Comparison of ENCODE assay signal across 19 cellular contexts in genomic region chr20:38862226-38862625, GRCh38. TPM values are rescaled to one million over a fixed set of nuclear protein-coding genes. Genes with fewer than 3 reads are reported as not detected.
DNase-seq lines count a peak whose midpoint lies in the region; ATAC-seq lines count a peak whose summit lies in the region.
"Had no signal": no experiment of that assay in that cellular context is flagged by ENCODE, and none has a peak within 500 bp of the region (broad histone marks: within the 10 kb centered on the region; RNA-seq: fewer than 3 reads in every experiment).

No MANE protein-coding gene starts in this region.

- no peaks in the 10 kb centered on the region for H3K9me3 Mint-ChIP-seq in activated naive CD4-positive, alpha-beta T cell treated with anti-CD3 and anti-CD28 coated beads, Interleukin-2, amount 50 U/mL, for 24 hours
- no peaks in the 10 kb centered on the region for H3K9me3 Mint-ChIP-seq in T-cell
- no peaks in the 10 kb centered on the region for H3K9me3 Mint-ChIP-seq in dendritic cell treated with granulocyte-macrophage colony-stimulating factor and Interleukin-4, amounts not matched to agents 40 ng/mL and 50 ng/mL, for 4 days
- no peaks in the 10 kb centered on the region for H3K9me3 Mint-ChIP-seq in stimulated activated naive CD8-positive, alpha-beta T cell treated with anti-CD3 and anti-CD28 coated beads, Interleukin-15, amount 100 ng/mL, for 72 hours

- POLR2A ChIA-PET in T-cell (lab: Charles Lee): interaction anchor here in 1 of 2 donors (0.6 kb wide), 2 partner anchors 20 to 655 kb away, joined by 3 to 5 read pairs; no protein-coding TSS in a partner anchor

- H3K4me3 Mint-ChIP-seq in activated naive CD4-positive, alpha-beta T cell treated with anti-CD3 and anti-CD28 coated beads, Interleukin-2, amount 50 U/mL, for 24 hours: peak overlapping the region; percentile 27
- H3K4me3 Mint-ChIP-seq in T-cell: peak overlapping the region in 1 of 3 donors; percentile 30
- H3K4me3 Mint-ChIP-seq in dendritic cell treated with granulocyte-macrophage colony-stimulating factor and Interleukin-4, amounts not matched to agents 40 ng/mL and 50 ng/mL, for 4 days: no peak overlapping the region
- peak overlapping the region; percentile 52 to 53 for H3K4me3 Mint-ChIP-seq in stimulated activated naive CD8-positive, alpha-beta T cell treated with anti-CD3 and anti-CD28 coated beads, Interleukin-15, amount 100 ng/mL, for 72 hours

- no peak for ATAC-seq in T-cell (replicated peaks in 1 of 4)
- no peak for ATAC-seq in stimulated activated naive CD8-positive, alpha-beta T cell treated with anti-CD3 and anti-CD28 coated beads, Interleukin-15, amount 100 ng/mL, for 72 hours
- ATAC-seq in HG02885 (IDR thresholded peaks at IDR 0.05; ENCODE audit: poor library complexity, unreplicated experiment): no peak
- no peak for ATAC-seq in HG02678 (IDR thresholded peaks at IDR 0.05; ENCODE audit: unreplicated experiment)
- ATAC-seq: left cardiac atrium had no signal

- intact Hi-C loops in dendritic cell treated with granulocyte-macrophage colony-stimulating factor and Interleukin-4, amounts not matched to agents 40 ng/mL and 50 ng/mL, for 4 days (cut with micrococcal nuclease): no loop called here

- H3K4me1 Mint-ChIP-seq in activated naive CD4-positive, alpha-beta T cell treated with anti-CD3 and anti-CD28 coated beads, Interleukin-2, amount 50 U/mL, for 24 hours: peaks cover 53% of the 10 kb centered on the region
- peaks cover 65 to 79% (median 71%) of the 10 kb centered on the region in 3 donors for H3K4me1 Mint-ChIP-seq in T-cell
- H3K4me1 Mint-ChIP-seq in dendritic cell treated with granulocyte-macrophage colony-stimulating factor and Interleukin-4, amounts not matched to agents 40 ng/mL and 50 ng/mL, for 4 days (ENCODE audit: low read depth): peaks cover 64% of the 10 kb centered on the region
- H3K4me1 Mint-ChIP-seq in stimulated activated naive CD8-positive, alpha-beta T cell treated with anti-CD3 and anti-CD28 coated beads, Interleukin-15, amount 100 ng/mL, for 72 hours: peaks cover 65% of the 10 kb centered on the region

- no peaks in the 10 kb centered on the region for H3K27me3 Mint-ChIP-seq in activated naive CD4-positive, alpha-beta T cell treated with anti-CD3 and anti-CD28 coated beads, Interleukin-2, amount 50 U/mL, for 24 hours
- H3K27me3 Mint-ChIP-seq in T-cell: no peaks in the 10 kb centered on the region
- H3K27me3 Mint-ChIP-seq in dendritic cell treated with granulocyte-macrophage colony-stimulating factor and Interleukin-4, amounts not matched to agents 40 ng/mL and 50 ng/mL, for 4 days: peaks cover 2% of the 10 kb centered on the region
- H3K27me3 Mint-ChIP-seq in stimulated activated naive CD8-positive, alpha-beta T cell treated with anti-CD3 and anti-CD28 coated beads, Interleukin-15, amount 100 ng/mL, for 72 hours: no peaks in the 10 kb centered on the region

- H3K36me3 Mint-ChIP-seq in activated naive CD4-positive, alpha-beta T cell treated with anti-CD3 and anti-CD28 coated beads, Interleukin-2, amount 50 U/mL, for 24 hours: peaks cover 3% of the 10 kb centered on the region
- H3K36me3 Mint-ChIP-seq in T-cell: peaks cover 12% of the 10 kb centered on the region
- no peaks in the 10 kb centered on the region for H3K36me3 Mint-ChIP-seq in dendritic cell treated with granulocyte-macrophage colony-stimulating factor and Interleukin-4, amounts not matched to agents 40 ng/mL and 50 ng/mL, for 4 days (ENCODE audit: low read depth)

- CTCF ChIA-PET in T-cell (lab: Charles Lee): interaction anchor here in 1 of 2 donors (1.5 kb wide), 1 partner anchor 22 kb away, joined by 4 read pairs; no protein-coding TSS in a partner anchor

- peak overlapping the region; percentile 93 for H3K27ac Mint-ChIP-seq in activated naive CD4-positive, alpha-beta T cell treated with anti-CD3 and anti-CD28 coated beads, Interleukin-2, amount 50 U/mL, for 24 hours
- peak overlapping the region; percentile 88 to 89 for H3K27ac Mint-ChIP-seq in T-cell
- H3K27ac Mint-ChIP-seq in dendritic cell treated with granulocyte-macrophage colony-stimulating factor and Interleukin-4, amounts not matched to agents 40 ng/mL and 50 ng/mL, for 4 days: peak overlapping the region; percentile 40
- H3K27ac Mint-ChIP-seq in stimulated activated naive CD8-positive, alpha-beta T cell treated with anti-CD3 and anti-CD28 coated beads, Interleukin-15, amount 100 ng/mL, for 72 hours: peak overlapping the region; percentile 86 to 96

- DNase-seq in activated naive CD4-positive, alpha-beta T cell (lab: John Stamatoyannopoulos, UW): no peak
- DNase-seq in T-cell (no peak), RKO (ENCODE audit: low spot score) (no peak)
- DNase-seq in stimulated activated naive CD8-positive, alpha-beta T cell treated with anti-CD3 and anti-CD28 coated beads, Interleukin-15, amount 100 ng/mL, for 72 hours: no peak
- DNase-seq: caudate nucleus; hypothalamus; left cardiac atrium; MM.1S; NCI-H1930; NCI-H446; occipital lobe; sigmoid colon; SJCRH30; stimulated activated CD4-positive, alpha-beta T cell treated with anti-CD3 and anti-CD28 coated beads, Interleukin-2, amount 100 ng/mL, for 48 hours; thyroid gland had no signal

RNA-seq across cellular contexts. Expression of gene PPP1R16B, which starts 56.7 kb away (rescaled TPM):
- 10 to 100 TPM; 32.0 to 58.5 (median 50.2) TPM for total RNA-seq in T-cell

Comparison
In these comparisons a context has a peak if more than half of its experiments do, and no peak if none do; other contexts are left out.
1. H3K27ac Mint-ChIP-seq: peak in every context shown above with its lines; median percentile 93 in activated naive CD4-positive, alpha-beta T cell treated with anti-CD3 and anti-CD28 coated beads, Interleukin-2, amount 50 U/mL, for 24 hours; 91 in stimulated activated naive CD8-positive, alpha-beta T cell treated with anti-CD3 and anti-CD28 coated beads, Interleukin-15, amount 100 ng/mL, for 72 hours; 88 in T-cell; 40 in dendritic cell treated with granulocyte-macrophage colony-stimulating factor and Interleukin-4, amounts not matched to agents 40 ng/mL and 50 ng/mL, for 4 days.